ENCODE assay signal across 29 cellular contexts in genomic region chr9:113393281-113393680, GRCh38. TPM values are rescaled to one million over a fixed set of nuclear protein-coding genes. Genes with fewer than 3 reads are reported as not detected.
"Had no signal": no experiment of that assay in that cellular context is flagged by ENCODE, and none has a peak within 500 bp of the region (broad histone marks: within the 10 kb centered on the region; RNA-seq: fewer than 3 reads in every experiment).

No MANE protein-coding gene starts in this region.

- H3K4me2 ChIP-seq: smooth muscle cell had no signal

- H3K4me3 ChIP-seq: breast epithelium, esophagus squamous epithelium, smooth muscle cell, tibial artery had no signal

- ATAC-seq: left cardiac atrium; left ventricle myocardium superior; naive thymus-derived CD8-positive, alpha-beta T cell; stimulated activated memory B cell treated with anti-CD40 and anti-IgM and Interleukin-4, amounts not matched to agents 10 μg/mL and 1 μg/mL and 100 μg/mL, for 72 hours; stimulated activated naive CD8-positive, alpha-beta T cell treated with anti-CD3 and anti-CD28 coated beads, Interleukin-15, amount 100 ng/mL, for 72 hours; T-helper 17 cell had no signal

- H3K27me3 ChIP-seq: breast epithelium, esophagus squamous epithelium, tibial artery had no signal

- H3K27ac ChIP-seq: breast epithelium, epithelial cell of prostate, esophagus squamous epithelium, tibial artery had no signal

- H3K4me1 ChIP-seq: breast epithelium had no signal

- H3K9me3 ChIP-seq: breast epithelium, esophagus squamous epithelium, tibial artery had no signal

- DNase-seq: activated CD4-positive, alpha-beta memory T cell treated with anti-CD3 and anti-CD28 coated beads for 36 hours; activated CD4-positive, alpha-beta T cell treated with anti-CD3 and anti-CD28 coated beads, Interleukin-2, amount 10 ng/mL, durations not matched to agents 24 days and 14 days; activated CD4-positive, CD25-positive, alpha-beta regulatory T cell treated with anti-CD3 and anti-CD28 coated beads, Interleukin-2, amount 50 U/mL, for 72 hours; activated CD8-positive, alpha-beta memory T cell treated with anti-CD3 and anti-CD28 coated beads, Interleukin-2, amount 50 U/mL, for 4 hours; activated gamma-delta T cell treated with Interleukin-2 at 50 U/mL for 16 hours; activated naive CD4-positive, alpha-beta T cell treated with anti-CD3 and anti-CD28 coated beads, Interleukin-2, amount 50 U/mL, for 16 hours; activated T-cell treated with anti-CD3 and anti-CD28 coated beads, Interleukin-2, amount 50 U/mL, for 1 hour; amniotic stem cell; central memory CD4-positive, alpha-beta T cell; esophagus squamous epithelium; foreskin melanocyte; islet precursor cell; left cardiac atrium; left ventricle myocardium superior; mammary epithelial cell; naive thymus-derived CD8-positive, alpha-beta T cell; stimulated activated CD4-positive, alpha-beta T cell treated with anti-CD3 and anti-CD28 coated beads, Interleukin-1b, Interleukin-23, amount 100 ng/mL, for 48 hours; stimulated activated CD4-positive, alpha-beta T cell treated with anti-CD3 and anti-CD28 coated beads, Interleukin-4, amount 100 ng/mL, for 4 hours; stimulated activated CD8-positive, alpha-beta memory T cell treated with anti-CD3 and anti-CD28 coated beads, Interleukin-4, amount 100 ng/mL, for 48 hours; stimulated activated naive CD8-positive, alpha-beta T cell treated with anti-CD3 and anti-CD28 coated beads, Interleukin-15, amount 100 ng/mL, for 72 hours; T-helper 17 cell; T1000; tibial artery had no signal

RNA-seq across cellular contexts. Expression of gene C9orf43, which starts 17.3 kb away (rescaled TPM):
- polyA plus RNA-seq: smooth muscle cell had no signal

RNA-seq across cellular contexts. Expression of gene BSPRY, which starts 43.9 kb away (rescaled TPM):
- total RNA-seq: neural crest cell, osteoblast had no signal
